ENCODE assay signal across 1 cellular context in the genomic region with DNA sequence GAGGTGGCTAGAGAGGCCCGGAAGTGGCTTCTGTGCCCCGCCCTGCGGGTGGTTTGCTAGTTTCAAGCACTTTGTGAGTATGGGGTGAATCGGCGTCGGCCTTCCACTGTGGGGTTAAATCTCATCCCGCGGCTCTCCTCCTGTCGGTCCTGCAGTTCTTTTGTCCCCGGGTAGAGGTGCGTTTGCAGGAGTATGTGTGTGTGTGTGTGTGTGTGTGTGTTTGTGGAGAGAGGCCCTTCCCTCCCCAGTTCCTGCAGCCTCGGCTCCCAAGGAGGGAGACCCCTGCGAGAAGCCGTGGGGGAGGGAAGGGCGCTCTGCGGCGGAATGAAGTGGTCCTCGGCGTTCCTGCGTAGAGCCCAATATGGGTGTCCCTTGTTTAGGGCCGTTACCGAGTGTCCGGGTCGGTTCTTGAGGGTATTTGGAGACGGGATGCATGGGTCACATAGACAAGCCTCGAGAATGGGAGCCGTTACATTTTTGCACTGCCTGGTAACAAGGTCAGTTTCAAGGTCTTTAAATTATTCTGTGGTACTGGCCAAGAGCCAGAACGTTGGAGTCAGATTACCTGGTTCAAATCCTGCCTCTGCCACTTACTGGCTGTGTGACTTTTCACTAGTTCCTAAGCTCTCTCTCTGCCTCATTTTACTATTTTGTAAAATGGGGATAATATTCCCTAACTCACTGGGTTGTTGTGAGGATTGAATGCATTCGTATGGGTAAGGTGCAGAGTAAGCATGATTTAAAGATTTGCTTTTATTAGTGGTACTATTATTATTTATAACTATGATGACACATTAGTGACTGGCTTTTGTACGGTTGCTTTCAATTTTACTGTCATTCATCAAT.
TF ChIP-seq lines count a peak whose summit lies in the region.

A gene (plus strand): TSS at position 56 of the 846 bp plus-strand sequence. CDS start 9,640 bp downstream, outside the sequence.

TF ChIP-seq in HepG2, 621 proteins besides CTCF, POLR2A, EP300 and RAD21 (continued from another document and continues in another):
- TF ChIP-seq, protein P1, sequence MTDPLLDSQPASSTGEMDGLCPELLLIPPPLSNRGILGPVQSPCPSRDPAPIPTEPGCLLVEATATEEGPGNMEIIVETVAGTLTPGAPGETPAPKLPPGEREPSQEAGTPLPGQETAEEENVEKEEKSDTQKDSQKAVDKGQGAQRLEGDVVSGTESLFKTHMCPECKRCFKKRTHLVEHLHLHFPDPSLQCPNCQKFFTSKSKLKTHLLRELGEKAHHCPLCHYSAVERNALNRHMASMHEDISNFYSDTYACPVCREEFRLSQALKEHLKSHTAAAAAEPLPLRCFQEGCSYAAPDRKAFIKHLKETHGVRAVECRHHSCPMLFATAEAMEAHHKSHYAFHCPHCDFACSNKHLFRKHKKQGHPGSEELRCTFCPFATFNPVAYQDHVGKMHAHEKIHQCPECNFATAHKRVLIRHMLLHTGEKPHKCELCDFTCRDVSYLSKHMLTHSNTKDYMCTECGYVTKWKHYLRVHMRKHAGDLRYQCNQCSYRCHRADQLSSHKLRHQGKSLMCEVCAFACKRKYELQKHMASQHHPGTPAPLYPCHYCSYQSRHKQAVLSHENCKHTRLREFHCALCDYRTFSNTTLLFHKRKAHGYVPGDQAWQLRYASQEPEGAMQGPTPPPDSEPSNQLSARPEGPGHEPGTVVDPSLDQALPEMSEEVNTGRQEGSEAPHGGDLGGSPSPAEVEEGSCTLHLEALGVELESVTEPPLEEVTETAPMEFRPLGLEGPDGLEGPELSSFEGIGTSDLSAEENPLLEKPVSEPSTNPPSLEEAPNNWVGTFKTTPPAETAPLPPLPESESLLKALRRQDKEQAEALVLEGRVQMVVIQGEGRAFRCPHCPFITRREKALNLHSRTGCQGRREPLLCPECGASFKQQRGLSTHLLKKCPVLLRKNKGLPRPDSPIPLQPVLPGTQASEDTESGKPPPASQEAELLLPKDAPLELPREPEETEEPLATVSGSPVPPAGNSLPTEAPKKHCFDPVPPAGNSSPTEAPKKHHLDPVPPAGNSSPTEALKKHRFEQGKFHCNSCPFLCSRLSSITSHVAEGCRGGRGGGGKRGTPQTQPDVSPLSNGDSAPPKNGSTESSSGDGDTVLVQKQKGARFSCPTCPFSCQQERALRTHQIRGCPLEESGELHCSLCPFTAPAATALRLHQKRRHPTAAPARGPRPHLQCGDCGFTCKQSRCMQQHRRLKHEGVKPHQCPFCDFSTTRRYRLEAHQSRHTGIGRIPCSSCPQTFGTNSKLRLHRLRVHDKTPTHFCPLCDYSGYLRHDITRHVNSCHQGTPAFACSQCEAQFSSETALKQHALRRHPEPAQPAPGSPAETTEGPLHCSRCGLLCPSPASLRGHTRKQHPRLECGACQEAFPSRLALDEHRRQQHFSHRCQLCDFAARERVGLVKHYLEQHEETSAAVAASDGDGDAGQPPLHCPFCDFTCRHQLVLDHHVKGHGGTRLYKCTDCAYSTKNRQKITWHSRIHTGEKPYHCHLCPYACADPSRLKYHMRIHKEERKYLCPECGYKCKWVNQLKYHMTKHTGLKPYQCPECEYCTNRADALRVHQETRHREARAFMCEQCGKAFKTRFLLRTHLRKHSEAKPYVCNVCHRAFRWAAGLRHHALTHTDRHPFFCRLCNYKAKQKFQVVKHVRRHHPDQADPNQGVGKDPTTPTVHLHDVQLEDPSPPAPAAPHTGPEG (CRISPR knock-in tag; IDR thresholded peaks at IDR 0.05) = peak; percentile 42; the same call in 1 of the 2 replicates
- TF ChIP-seq TCF7L2 (IDR thresholded peaks at IDR 0.05; ENCODE audit: low read depth, low read length) = no peak
- no peak for TF ChIP-seq ZNF30 (CRISPR knock-in tag; IDR thresholded peaks at IDR 0.05)
- TF ChIP-seq PRMT3 (CRISPR knock-in tag; IDR thresholded peaks at IDR 0.05; ENCODE audit: borderline replicate concordance, low read depth) = no peak
- TF ChIP-seq, protein P2, sequence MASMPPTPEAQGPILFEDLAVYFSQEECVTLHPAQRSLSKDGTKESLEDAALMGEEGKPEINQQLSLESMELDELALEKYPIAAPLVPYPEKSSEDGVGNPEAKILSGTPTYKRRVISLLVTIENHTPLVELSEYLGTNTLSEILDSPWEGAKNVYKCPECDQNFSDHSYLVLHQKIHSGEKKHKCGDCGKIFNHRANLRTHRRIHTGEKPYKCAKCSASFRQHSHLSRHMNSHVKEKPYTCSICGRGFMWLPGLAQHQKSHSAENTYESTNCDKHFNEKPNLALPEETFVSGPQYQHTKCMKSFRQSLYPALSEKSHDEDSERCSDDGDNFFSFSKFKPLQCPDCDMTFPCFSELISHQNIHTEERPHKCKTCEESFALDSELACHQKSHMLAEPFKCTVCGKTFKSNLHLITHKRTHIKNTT (CRISPR knock-in tag; IDR thresholded peaks at IDR 0.05) = no peak
- peak; percentile 81 for TF ChIP-seq ZNF543 (CRISPR knock-in tag; IDR thresholded peaks at IDR 0.05)
- TF ChIP-seq RELA (CRISPR knock-in tag; IDR thresholded peaks at IDR 0.05) = no peak
- TF ChIP-seq NR2F2 (IDR thresholded peaks at IDR 0.05; ENCODE audit: borderline replicate concordance, low read depth) = 0 out of 2 replicates have a peak, but pooled peaks have one; percentile 22
- TF ChIP-seq, protein P3, sequence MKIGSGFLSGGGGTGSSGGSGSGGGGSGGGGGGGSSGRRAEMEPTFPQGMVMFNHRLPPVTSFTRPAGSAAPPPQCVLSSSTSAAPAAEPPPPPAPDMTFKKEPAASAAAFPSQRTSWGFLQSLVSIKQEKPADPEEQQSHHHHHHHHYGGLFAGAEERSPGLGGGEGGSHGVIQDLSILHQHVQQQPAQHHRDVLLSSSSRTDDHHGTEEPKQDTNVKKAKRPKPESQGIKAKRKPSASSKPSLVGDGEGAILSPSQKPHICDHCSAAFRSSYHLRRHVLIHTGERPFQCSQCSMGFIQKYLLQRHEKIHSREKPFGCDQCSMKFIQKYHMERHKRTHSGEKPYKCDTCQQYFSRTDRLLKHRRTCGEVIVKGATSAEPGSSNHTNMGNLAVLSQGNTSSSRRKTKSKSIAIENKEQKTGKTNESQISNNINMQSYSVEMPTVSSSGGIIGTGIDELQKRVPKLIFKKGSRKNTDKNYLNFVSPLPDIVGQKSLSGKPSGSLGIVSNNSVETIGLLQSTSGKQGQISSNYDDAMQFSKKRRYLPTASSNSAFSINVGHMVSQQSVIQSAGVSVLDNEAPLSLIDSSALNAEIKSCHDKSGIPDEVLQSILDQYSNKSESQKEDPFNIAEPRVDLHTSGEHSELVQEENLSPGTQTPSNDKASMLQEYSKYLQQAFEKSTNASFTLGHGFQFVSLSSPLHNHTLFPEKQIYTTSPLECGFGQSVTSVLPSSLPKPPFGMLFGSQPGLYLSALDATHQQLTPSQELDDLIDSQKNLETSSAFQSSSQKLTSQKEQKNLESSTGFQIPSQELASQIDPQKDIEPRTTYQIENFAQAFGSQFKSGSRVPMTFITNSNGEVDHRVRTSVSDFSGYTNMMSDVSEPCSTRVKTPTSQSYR (CRISPR knock-in tag; IDR thresholded peaks at IDR 0.05; ENCODE audit: borderline replicate concordance) = peak; percentile 68; the same call in 1 of the 2 replicates
- 0 out of 2 replicates have a peak, but pooled peaks have one; percentile 94 for TF ChIP-seq ZNF737 (CRISPR knock-in tag; IDR thresholded peaks at IDR 0.05; ENCODE audit: borderline replicate concordance)
- no peak for TF ChIP-seq SNAI1 (CRISPR knock-in tag; IDR thresholded peaks at IDR 0.05; ENCODE audit: borderline replicate concordance)
- no peak for TF ChIP-seq ZNF207 (IDR thresholded peaks at IDR 0.05; ENCODE audit: borderline replicate concordance)
- TF ChIP-seq, protein P4, sequence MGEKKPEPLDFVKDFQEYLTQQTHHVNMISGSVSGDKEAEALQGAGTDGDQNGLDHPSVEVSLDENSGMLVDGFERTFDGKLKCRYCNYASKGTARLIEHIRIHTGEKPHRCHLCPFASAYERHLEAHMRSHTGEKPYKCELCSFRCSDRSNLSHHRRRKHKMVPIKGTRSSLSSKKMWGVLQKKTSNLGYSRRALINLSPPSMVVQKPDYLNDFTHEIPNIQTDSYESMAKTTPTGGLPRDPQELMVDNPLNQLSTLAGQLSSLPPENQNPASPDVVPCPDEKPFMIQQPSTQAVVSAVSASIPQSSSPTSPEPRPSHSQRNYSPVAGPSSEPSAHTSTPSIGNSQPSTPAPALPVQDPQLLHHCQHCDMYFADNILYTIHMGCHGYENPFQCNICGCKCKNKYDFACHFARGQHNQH (CRISPR knock-in tag; IDR thresholded peaks at IDR 0.05) = peak; percentile 93
- TF ChIP-seq STAG1 (CRISPR knock-in tag; IDR thresholded peaks at IDR 0.05) = no peak; the same call in 1 of the 2 replicates
- TF ChIP-seq, protein P5, sequence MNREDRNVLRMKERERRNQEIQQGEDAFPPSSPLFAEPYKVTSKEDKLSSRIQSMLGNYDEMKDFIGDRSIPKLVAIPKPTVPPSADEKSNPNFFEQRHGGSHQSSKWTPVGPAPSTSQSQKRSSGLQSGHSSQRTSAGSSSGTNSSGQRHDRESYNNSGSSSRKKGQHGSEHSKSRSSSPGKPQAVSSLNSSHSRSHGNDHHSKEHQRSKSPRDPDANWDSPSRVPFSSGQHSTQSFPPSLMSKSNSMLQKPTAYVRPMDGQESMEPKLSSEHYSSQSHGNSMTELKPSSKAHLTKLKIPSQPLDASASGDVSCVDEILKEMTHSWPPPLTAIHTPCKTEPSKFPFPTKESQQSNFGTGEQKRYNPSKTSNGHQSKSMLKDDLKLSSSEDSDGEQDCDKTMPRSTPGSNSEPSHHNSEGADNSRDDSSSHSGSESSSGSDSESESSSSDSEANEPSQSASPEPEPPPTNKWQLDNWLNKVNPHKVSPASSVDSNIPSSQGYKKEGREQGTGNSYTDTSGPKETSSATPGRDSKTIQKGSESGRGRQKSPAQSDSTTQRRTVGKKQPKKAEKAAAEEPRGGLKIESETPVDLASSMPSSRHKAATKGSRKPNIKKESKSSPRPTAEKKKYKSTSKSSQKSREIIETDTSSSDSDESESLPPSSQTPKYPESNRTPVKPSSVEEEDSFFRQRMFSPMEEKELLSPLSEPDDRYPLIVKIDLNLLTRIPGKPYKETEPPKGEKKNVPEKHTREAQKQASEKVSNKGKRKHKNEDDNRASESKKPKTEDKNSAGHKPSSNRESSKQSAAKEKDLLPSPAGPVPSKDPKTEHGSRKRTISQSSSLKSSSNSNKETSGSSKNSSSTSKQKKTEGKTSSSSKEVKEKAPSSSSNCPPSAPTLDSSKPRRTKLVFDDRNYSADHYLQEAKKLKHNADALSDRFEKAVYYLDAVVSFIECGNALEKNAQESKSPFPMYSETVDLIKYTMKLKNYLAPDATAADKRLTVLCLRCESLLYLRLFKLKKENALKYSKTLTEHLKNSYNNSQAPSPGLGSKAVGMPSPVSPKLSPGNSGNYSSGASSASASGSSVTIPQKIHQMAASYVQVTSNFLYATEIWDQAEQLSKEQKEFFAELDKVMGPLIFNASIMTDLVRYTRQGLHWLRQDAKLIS (CRISPR knock-in tag; IDR thresholded peaks at IDR 0.05) = no peak
- TF ChIP-seq ZNF10 (CRISPR knock-in tag; IDR thresholded peaks at IDR 0.05; ENCODE audit: borderline replicate concordance, low read depth) = no peak
- TF ChIP-seq HNRNPUL1 (IDR thresholded peaks at IDR 0.05; ENCODE audit: low read depth, low read length) = no peak
- TF ChIP-seq, protein P6, sequence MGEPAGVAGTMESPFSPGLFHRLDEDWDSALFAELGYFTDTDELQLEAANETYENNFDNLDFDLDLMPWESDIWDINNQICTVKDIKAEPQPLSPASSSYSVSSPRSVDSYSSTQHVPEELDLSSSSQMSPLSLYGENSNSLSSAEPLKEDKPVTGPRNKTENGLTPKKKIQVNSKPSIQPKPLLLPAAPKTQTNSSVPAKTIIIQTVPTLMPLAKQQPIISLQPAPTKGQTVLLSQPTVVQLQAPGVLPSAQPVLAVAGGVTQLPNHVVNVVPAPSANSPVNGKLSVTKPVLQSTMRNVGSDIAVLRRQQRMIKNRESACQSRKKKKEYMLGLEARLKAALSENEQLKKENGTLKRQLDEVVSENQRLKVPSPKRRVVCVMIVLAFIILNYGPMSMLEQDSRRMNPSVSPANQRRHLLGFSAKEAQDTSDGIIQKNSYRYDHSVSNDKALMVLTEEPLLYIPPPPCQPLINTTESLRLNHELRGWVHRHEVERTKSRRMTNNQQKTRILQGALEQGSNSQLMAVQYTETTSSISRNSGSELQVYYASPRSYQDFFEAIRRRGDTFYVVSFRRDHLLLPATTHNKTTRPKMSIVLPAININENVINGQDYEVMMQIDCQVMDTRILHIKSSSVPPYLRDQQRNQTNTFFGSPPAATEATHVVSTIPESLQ (CRISPR knock-in tag; conservative IDR thresholded peaks at IDR 0.05) = no peak
- TF ChIP-seq HNRNPL (IDR thresholded peaks at IDR 0.05; ENCODE audit: low read depth, low read length) = 0 out of 2 replicates have a peak, but pooled peaks have one; percentile 53
- no peak for TF ChIP-seq ZFAT (CRISPR knock-in tag; conservative IDR thresholded peaks at IDR 0.05)
- TF ChIP-seq, protein P7, sequence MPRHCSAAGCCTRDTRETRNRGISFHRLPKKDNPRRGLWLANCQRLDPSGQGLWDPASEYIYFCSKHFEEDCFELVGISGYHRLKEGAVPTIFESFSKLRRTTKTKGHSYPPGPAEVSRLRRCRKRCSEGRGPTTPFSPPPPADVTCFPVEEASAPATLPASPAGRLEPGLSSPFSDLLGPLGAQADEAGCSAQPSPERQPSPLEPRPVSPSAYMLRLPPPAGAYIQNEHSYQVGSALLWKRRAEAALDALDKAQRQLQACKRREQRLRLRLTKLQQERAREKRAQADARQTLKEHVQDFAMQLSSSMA (CRISPR knock-in tag; IDR thresholded peaks at IDR 0.05) = peak; percentile 91; the same call in 1 of the 2 replicates
- peak; percentile 92 for TF ChIP-seq DMAP1 (CRISPR knock-in tag; IDR thresholded peaks at IDR 0.05)
- 0 out of 2 replicates have a peak, but pooled peaks have one; percentile 76 for TF ChIP-seq AKAP8 (CRISPR knock-in tag; IDR thresholded peaks at IDR 0.05)
- TF ChIP-seq NR2C2 (CRISPR knock-in tag; IDR thresholded peaks at IDR 0.05; ENCODE audit: borderline replicate concordance) = peak; percentile 35; the same call in 1 of the 2 replicates
- TF ChIP-seq ZNF841 (CRISPR knock-in tag; IDR thresholded peaks at IDR 0.05; ENCODE audit: borderline replicate concordance) = peak; percentile 66; the same call in 1 of the 2 replicates
- no peak for TF ChIP-seq SRF (IDR thresholded peaks at IDR 0.05; ENCODE audit: low read depth, low read length)
- peak; percentile 79 for TF ChIP-seq ZNF772 (CRISPR knock-in tag; IDR thresholded peaks at IDR 0.05)
- TF ChIP-seq, protein P8, sequence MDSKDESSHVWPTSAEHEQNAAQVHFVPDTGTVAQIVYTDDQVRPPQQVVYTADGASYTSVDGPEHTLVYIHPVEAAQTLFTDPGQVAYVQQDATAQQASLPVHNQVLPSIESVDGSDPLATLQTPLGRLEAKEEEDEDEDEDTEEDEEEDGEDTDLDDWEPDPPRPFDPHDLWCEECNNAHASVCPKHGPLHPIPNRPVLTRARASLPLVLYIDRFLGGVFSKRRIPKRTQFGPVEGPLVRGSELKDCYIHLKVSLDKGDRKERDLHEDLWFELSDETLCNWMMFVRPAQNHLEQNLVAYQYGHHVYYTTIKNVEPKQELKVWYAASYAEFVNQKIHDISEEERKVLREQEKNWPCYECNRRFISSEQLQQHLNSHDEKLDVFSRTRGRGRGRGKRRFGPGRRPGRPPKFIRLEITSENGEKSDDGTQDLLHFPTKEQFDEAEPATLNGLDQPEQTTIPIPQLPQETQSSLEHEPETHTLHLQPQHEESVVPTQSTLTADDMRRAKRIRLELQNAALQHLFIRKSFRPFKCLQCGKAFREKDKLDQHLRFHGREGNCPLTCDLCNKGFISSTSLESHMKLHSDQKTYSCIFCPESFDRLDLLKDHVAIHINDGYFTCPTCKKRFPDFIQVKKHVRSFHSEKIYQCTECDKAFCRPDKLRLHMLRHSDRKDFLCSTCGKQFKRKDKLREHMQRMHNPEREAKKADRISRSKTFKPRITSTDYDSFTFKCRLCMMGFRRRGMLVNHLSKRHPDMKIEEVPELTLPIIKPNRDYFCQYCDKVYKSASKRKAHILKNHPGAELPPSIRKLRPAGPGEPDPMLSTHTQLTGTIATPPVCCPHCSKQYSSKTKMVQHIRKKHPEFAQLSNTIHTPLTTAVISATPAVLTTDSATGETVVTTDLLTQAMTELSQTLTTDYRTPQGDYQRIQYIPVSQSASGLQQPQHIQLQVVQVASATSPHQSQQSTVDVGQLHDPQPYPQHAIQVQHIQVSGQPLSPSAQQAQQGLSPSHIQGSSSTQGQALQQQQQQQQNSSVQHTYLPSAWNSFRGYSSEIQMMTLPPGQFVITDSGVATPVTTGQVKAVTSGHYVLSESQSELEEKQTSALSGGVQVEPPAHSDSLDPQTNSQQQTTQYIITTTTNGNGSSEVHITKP (CRISPR knock-in tag; IDR thresholded peaks at IDR 0.05; ENCODE audit: low read depth) = 0 out of 2 replicates have a peak, but pooled peaks have one; percentile 62
